20 cellular contexts compared by ENCODE assay signal in genomic region chr1:229132706-229133105, GRCh38.
DNase-seq lines count a peak whose midpoint lies in the region; ATAC-seq, FAIRE-seq and TF ChIP-seq lines count a peak whose summit lies in the region.
"Had no signal": no experiment of that assay in that cellular context is flagged by ENCODE, and none has a peak within 500 bp of the region (broad histone marks: within the 10 kb centered on the region; RNA-seq: fewer than 3 reads in every experiment).

No MANE protein-coding gene starts in this region.

- H3K4me3 ChIP-seq in SJSA1 (no peak overlapping the region), duodenal mucosa (ENCODE audit: low read depth in 1 of 2, low read length in 2 of 2) (no peak overlapping the region), pancreas (no peak overlapping the region), SK-N-SH (ENCODE audit: low read depth in 2 of 2, low read length in 1 of 2) (no peak overlapping the region), gastroesophageal sphincter (no peak overlapping the region)
- H3K4me3 ChIP-seq: GM23338 had no signal

- H4K20me1 ChIP-seq in SK-N-SH (ENCODE audit: insufficient read depth), result no peaks in the 10 kb centered on the region

- H3K36me3 ChIP-seq in SJSA1 (no peaks in the 10 kb centered on the region), duodenal mucosa (ENCODE audit: control insufficient read depth in 1 of 2, insufficient read depth in 2 of 2, low read length in 2 of 2) (no peaks in the 10 kb centered on the region), pancreas (no peaks in the 10 kb centered on the region), SK-N-SH (replicated peaks in 1 of 2; ENCODE audit: control insufficient read depth in 1 of 2, insufficient read depth in 2 of 2, low read length in 1 of 2) (no peaks in the 10 kb centered on the region), gastroesophageal sphincter (no peaks in the 10 kb centered on the region)

- H3K79me2 ChIP-seq in SK-N-SH (ENCODE audit: insufficient read depth), result no peaks in the 10 kb centered on the region

- no peak for ATAC-seq in pancreas
- no peak for ATAC-seq in stimulated activated naive B cell treated with anti-CD40 and anti-IgM and Interleukin-4, amounts not matched to agents 10 μg/mL and 1 μg/mL and 100 μg/mL, for 72 hours (replicated peaks)
- ATAC-seq in HG03280 (IDR thresholded peaks at IDR 0.05; ENCODE audit: unreplicated experiment), result no peak
- ATAC-seq in gastroesophageal sphincter, result no peak
- ATAC-seq: GM23338 had no signal

- H3K27ac ChIP-seq in SJSA1, result 0 out of 2 replicates have a peak overlapping the region, but pooled peaks have one; percentile 12
- H3K27ac ChIP-seq in duodenal mucosa (ENCODE audit: low read depth, low read length), result peak overlapping the region; percentile 17
- H3K27ac ChIP-seq in pancreas, result peak overlapping the region; percentile 40 to 90 (median 62)
- H3K27ac ChIP-seq in SK-N-SH (ENCODE audit: low read depth in 2 of 2, low read length in 1 of 2), result no peak overlapping the region
- no peak overlapping the region for H3K27ac ChIP-seq in gastroesophageal sphincter

- H2AFZ ChIP-seq in SK-N-SH (ENCODE audit: low read depth), result no peak overlapping the region
- H2AFZ ChIP-seq: GM23338 had no signal

- POLR2A ChIA-PET in SK-N-SH (lab: Yijun Ruan, JAX), result no interaction called here

- CTCF ChIA-PET in SK-N-SH (lab: Yijun Ruan, JAX), result no interaction called here

- H3K4me1 ChIP-seq in SJSA1 (replicated peaks), result peaks cover 24% of the 10 kb centered on the region
- peaks cover 46 to 60% of the 10 kb centered on the region in 2 donors for H3K4me1 ChIP-seq in duodenal mucosa (ENCODE audit: control insufficient read depth in 1 of 2, insufficient read depth in 2 of 2, low read length in 2 of 2)
- H3K4me1 ChIP-seq in pancreas, result peaks cover 0 to 33% (median 29%) of the 10 kb centered on the region in 3 donors
- H3K4me1 ChIP-seq in SK-N-SH (ENCODE audit: control insufficient read depth in 1 of 2, insufficient read depth in 2 of 2, low read depth in 1 of 2, low read length in 1 of 2), result peaks cover 0 to 2% of the 10 kb centered on the region in 2 experiments; a peak in 1 of 4 replicates
- H3K4me1 ChIP-seq in gastroesophageal sphincter, result peaks cover 0 to 11% (median 0%) of the 10 kb centered on the region in 3 donors

- no peaks in the 10 kb centered on the region for H3K9me2 ChIP-seq in SK-N-SH

- H3K36me3 Mint-ChIP-seq in CD14-positive monocyte, result peaks cover 11 to 15% of the 10 kb centered on the region in 2 donors
- peaks cover 15 to 20% of the 10 kb centered on the region in 2 donors for H3K36me3 Mint-ChIP-seq in stimulated activated naive B cell treated with anti-CD40 and anti-IgM and Interleukin-4, amounts not matched to agents 10 μg/mL and 1 μg/mL and 100 μg/mL, for 72 hours

- H3K9me3 Mint-ChIP-seq in CD14-positive monocyte, result peaks cover 14 to 29% (median 28%) of the 10 kb centered on the region in 7 donors
- H3K9me3 Mint-ChIP-seq in stimulated activated naive B cell treated with anti-CD40 and anti-IgM and Interleukin-4, amounts not matched to agents 10 μg/mL and 1 μg/mL and 100 μg/mL, for 72 hours, result peaks cover 7 to 14% of the 10 kb centered on the region in 2 donors

- no peak for TF ChIP-seq POLR2A in gastroesophageal sphincter (IDR thresholded peaks at IDR 0.05)

- no peak overlapping the region for H3K4me2 ChIP-seq in SK-N-SH
- H3K4me2 ChIP-seq: GM23338 had no signal

- TF ChIP-seq RAD21 in SK-N-SH (IDR thresholded peaks at IDR 0.05; ENCODE audit: low read length), result no peak

- DNase-seq in CD14-positive monocyte (ENCODE audit: low spot score), result no peak
- peak in 1 of 2 experiments; percentile 58 for DNase-seq in SJSA1 (ENCODE audit: low read depth in 1 of 2, low spot score in 2 of 2)
- no peak for DNase-seq in pancreas
- no peak for DNase-seq in stimulated activated naive B cell treated with anti-CD40 and anti-IgM and Interleukin-4, amounts not matched to agents 10 μg/mL and 1 μg/mL and 100 μg/mL, for 72 hours
- no peak for DNase-seq in SK-N-SH
- DNase-seq: ACHN; C1 segment of cervical spinal cord; CD4-positive, alpha-beta memory T cell; DMS153; DMS79 treated with DMSO at 0.1 percent for 48 hours; EL; GDM1; H7 had no signal

- intact Hi-C loops in CD14-positive monocyte (cut with micrococcal nuclease), result loop anchor here in 1 of 2 donors (5.0 kb wide), 2 partner anchors 60 to 65 kb away; no protein-coding TSS in a partner anchor
- intact Hi-C loops in pancreas (cut with DNase I), result no loop called here

- H3K9ac ChIP-seq in duodenal mucosa (ENCODE audit: low read depth in 1 of 2, low read length in 2 of 2) (no peak overlapping the region), SK-N-SH (no peak overlapping the region)

- H3K4me1 Mint-ChIP-seq in CD14-positive monocyte, result peaks cover 77% of the 10 kb centered on the region
- H3K4me1 Mint-ChIP-seq in stimulated activated naive B cell treated with anti-CD40 and anti-IgM and Interleukin-4, amounts not matched to agents 10 μg/mL and 1 μg/mL and 100 μg/mL, for 72 hours, result peaks cover 28 to 55% of the 10 kb centered on the region in 2 donors

- TF ChIP-seq EP300 in SK-N-SH (IDR thresholded peaks at IDR 0.05; ENCODE audit: borderline replicate concordance in 1 of 2, low read depth in 1 of 2, low read length in 1 of 2) (no peak), gastroesophageal sphincter (IDR thresholded peaks at IDR 0.05) (no peak)

- H3F3A ChIP-seq in SK-N-SH (replicated peaks; ENCODE audit: insufficient read depth), result no peaks in the 10 kb centered on the region

- 0 out of 2 replicates have a peak, but pooled peaks cover 14% of the 10 kb centered on the region for H3K9me3 ChIP-seq in SJSA1 (replicated peaks)
- peaks cover 5 to 11% of the 10 kb centered on the region in 2 donors for H3K9me3 ChIP-seq in duodenal mucosa (ENCODE audit: control insufficient read depth in 1 of 2, low read length in 2 of 2)
- no peaks in the 10 kb centered on the region for H3K9me3 ChIP-seq in pancreas
- H3K9me3 ChIP-seq in SK-N-SH, result no peaks in the 10 kb centered on the region
- no peaks in the 10 kb centered on the region for H3K9me3 ChIP-seq in gastroesophageal sphincter

- peak overlapping the region in 4 of 7 donors; percentile 83 to 96 (median 92) for H3K27ac Mint-ChIP-seq in CD14-positive monocyte
- H3K27ac Mint-ChIP-seq in stimulated activated naive B cell treated with anti-CD40 and anti-IgM and Interleukin-4, amounts not matched to agents 10 μg/mL and 1 μg/mL and 100 μg/mL, for 72 hours, result no peak overlapping the region
- H3K27ac Mint-ChIP-seq: B cell, GM23338 had no signal

- no peaks in the 10 kb centered on the region for H3K27me3 ChIP-seq in SJSA1 (replicated peaks)
- no peaks in the 10 kb centered on the region for H3K27me3 ChIP-seq in duodenal mucosa (ENCODE audit: control insufficient read depth in 1 of 2, insufficient read depth in 2 of 2, low read length in 2 of 2)
- no peaks in the 10 kb centered on the region for H3K27me3 ChIP-seq in pancreas
- H3K27me3 ChIP-seq in SK-N-SH (ENCODE audit: insufficient read depth), result no peaks in the 10 kb centered on the region
- no peaks in the 10 kb centered on the region for H3K27me3 ChIP-seq in gastroesophageal sphincter

- TF ChIP-seq CTCF in CD14-positive monocyte (IDR thresholded peaks at IDR 0.05) (no peak), pancreas (IDR thresholded peaks at IDR 0.05) (no peak), SK-N-SH (IDR thresholded peaks at IDR 0.05) (no peak), gastroesophageal sphincter (IDR thresholded peaks at IDR 0.05) (no peak)

- H3K4me3 Mint-ChIP-seq in CD14-positive monocyte, result no peak overlapping the region
- H3K4me3 Mint-ChIP-seq in stimulated activated naive B cell treated with anti-CD40 and anti-IgM and Interleukin-4, amounts not matched to agents 10 μg/mL and 1 μg/mL and 100 μg/mL, for 72 hours, result no peak overlapping the region
- H3K4me3 Mint-ChIP-seq: B cell, GM23338 had no signal

- no peak for FAIRE-seq in pancreas (lab: Jason Lieb, UNC)
- FAIRE-seq: D721Med, GM12892 had no signal

- peaks cover 0 to 9% (median 3%) of the 10 kb centered on the region in 3 donors for H3K27me3 Mint-ChIP-seq in CD14-positive monocyte (ENCODE audit: low read depth in 3 of 3)
- H3K27me3 Mint-ChIP-seq in stimulated activated naive B cell treated with anti-CD40 and anti-IgM and Interleukin-4, amounts not matched to agents 10 μg/mL and 1 μg/mL and 100 μg/mL, for 72 hours, result peaks cover 20 to 21% of the 10 kb centered on the region in 2 donors
- H3K27me3 Mint-ChIP-seq: CD4-positive, alpha-beta memory T cell had no signal

TF ChIP-seq in SK-N-SH, 30 proteins besides CTCF, POLR2A, EP300 and RAD21 (continues in another document):
- TF ChIP-seq POLR2AphosphoS5 (IDR thresholded peaks at IDR 0.05; ENCODE audit: low read depth, low read length) (no peak), GATA2 (CRISPR knock-in tag; IDR thresholded peaks at IDR 0.05) (no peak), USF2 (IDR thresholded peaks at IDR 0.05; ENCODE audit: borderline replicate concordance, low read depth, low read length) (no peak), EZH2phosphoT487 (IDR thresholded peaks at IDR 0.05; ENCODE audit: borderline replicate concordance, low read depth) (no peak), CHD2 (IDR thresholded peaks at IDR 0.05; ENCODE audit: low read length, partially characterized antibody) (no peak), RFX5 (IDR thresholded peaks at IDR 0.05; ENCODE audit: low read length) (no peak), JUND (IDR thresholded peaks at IDR 0.05) (no peak), TAF1 (IDR thresholded peaks at IDR 0.05; ENCODE audit: borderline replicate concordance, low read depth, low read length) (no peak), TCF12 (IDR thresholded peaks at IDR 0.05) (no peak), FOXM1 (IDR thresholded peaks at IDR 0.05; ENCODE audit: low read depth) (no peak), MXI1 (IDR thresholded peaks at IDR 0.05; ENCODE audit: low read depth, low read length) (no peak)

Comparison
In these comparisons a context has a peak if more than half of its experiments do, and no peak if none do; other contexts are left out.
1. H3K27ac ChIP-seq: peak in SJSA1 (single experiment), duodenal mucosa (single experiment) and pancreas (4 of 4); none in SK-N-SH (0 of 2) and gastroesophageal sphincter (0 of 4).